Comparison of ENCODE assay signal across 1 cellular context in genomic region chr1:18989176-18989799, GRCh38.
TF ChIP-seq lines count a peak whose summit lies in the region.

No MANE protein-coding gene starts in this region.

TF ChIP-seq in H1, 55 proteins besides CTCF, POLR2A, EP300 and RAD21 (continued from another document):
- TF ChIP-seq POLR2AphosphoS5 (IDR thresholded peaks at IDR 0.05; ENCODE audit: low read depth, low read length) (no peak), TAF1 (IDR thresholded peaks at IDR 0.05; ENCODE audit: low read depth, low read length) (no peak), CHD2 (IDR thresholded peaks at IDR 0.05; ENCODE audit: low read length) (no peak), SRF (IDR thresholded peaks at IDR 0.05; ENCODE audit: low read depth, low read length) (no peak), FOSL1 (IDR thresholded peaks at IDR 0.05; ENCODE audit: insufficient read depth, low read depth, low read length) (no peak), KDM1A (IDR thresholded peaks at IDR 0.05; ENCODE audit: borderline replicate concordance, low read length) (no peak), CEBPB (IDR thresholded peaks at IDR 0.05; ENCODE audit: low read depth, low read length) (no peak), SAP30 (IDR thresholded peaks at IDR 0.05; ENCODE audit: insufficient read depth, insufficient replicate concordance, low read length) (no peak), HDAC2 (IDR thresholded peaks at IDR 0.05; ENCODE audit: borderline replicate concordance in 1 of 2, low read depth in 2 of 2, low read length in 2 of 2) (no peak)
